Comparison of ENCODE assay signal across 9 cellular contexts in the genomic region with DNA sequence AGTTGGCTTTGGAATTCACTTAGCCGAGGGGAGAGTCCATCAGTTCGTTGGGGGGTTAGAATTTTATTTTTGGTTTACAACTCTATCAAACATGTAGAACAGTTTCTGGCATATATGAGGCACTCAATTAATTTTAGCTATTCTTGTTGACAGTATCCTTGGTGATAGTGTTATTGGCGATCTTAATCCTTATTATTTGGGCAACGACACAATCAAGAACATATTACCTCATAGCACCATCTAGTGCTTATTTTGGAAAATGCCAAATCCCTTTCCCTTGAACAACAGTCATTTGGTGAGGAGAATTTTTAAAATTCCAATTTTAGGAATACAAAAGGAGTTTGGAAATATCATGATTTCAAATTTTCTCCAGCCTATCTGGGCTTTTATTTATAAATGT. TPM values are rescaled to one million over a fixed set of nuclear protein-coding genes. Genes with fewer than 3 reads are reported as not detected.
DNase-seq lines count a peak whose midpoint lies in the region; ATAC-seq, FAIRE-seq and TF ChIP-seq lines count a peak whose summit lies in the region.
"Had no signal": no experiment of that assay in that cellular context is flagged by ENCODE, and none has a peak within 500 bp of the region (broad histone marks: within the 10 kb centered on the region; RNA-seq: fewer than 3 reads in every experiment).

No MANE protein-coding gene starts in this region.

- no peak for ATAC-seq in GM21515 (IDR thresholded peaks at IDR 0.05; ENCODE audit: unreplicated experiment)

- TF ChIP-seq CTCF in brain (conservative IDR thresholded peaks at IDR 0.05), result peak; percentile 57 to 58
- no peak for TF ChIP-seq CTCF in endothelial cell (IDR thresholded peaks at IDR 0.05; ENCODE audit: unreplicated experiment)

- H3K27ac Mint-ChIP-seq in brain (peak overlapping the region in 1 of 5 experiments; percentile 26), endothelial cell (ENCODE audit: unreplicated experiment) (no peak overlapping the region)
- no peak overlapping the region for H3K27ac Mint-ChIP-seq in activated T-helper 1 cell treated with anti-CD3 and anti-CD28 coated beads, Interleukin-12 subunit alpha, Interleukin-12 subunit beta, Interleukin-2, Interleukin-4 antibody, amounts not matched to agents 30 ng/mL and 10 ng/mL and 1 ng/mL, durations not matched to agents 14 hours and 24 hours and 36 hours

- intact Hi-C loops in activated T-helper 1 cell treated with anti-CD3 and anti-CD28 coated beads, Interleukin-12 subunit alpha, Interleukin-12 subunit beta, Interleukin-2, Interleukin-4 antibody, amounts not matched to agents 30 ng/mL and 10 ng/mL and 1 ng/mL, durations not matched to agents 14 hours and 24 hours and 36 hours (cut with micrococcal nuclease), result no loop called here

- peak; percentile 23 for FAIRE-seq in HTR-8/SVneo (lab: Jason Lieb, UNC)

- peak; percentile 5 for DNase-seq in DMS114 treated with DMSO at 0.1 percent for 48 hours (lab: John Stamatoyannopoulos, UW; ENCODE audit: unreplicated experiment)
- DNase-seq in HTR-8/SVneo (ENCODE audit: insufficient read length, low spot score), result no peak
- DNase-seq in myocyte (ENCODE audit: low read depth), result peak; percentile 18
- DNase-seq in activated T-helper 1 cell treated with anti-CD3 and anti-CD28 coated beads, Interleukin-12 subunit alpha, Interleukin-12 subunit beta, Interleukin-2, Interleukin-4 antibody, amounts not matched to agents 30 ng/mL and 10 ng/mL and 1 ng/mL, durations not matched to agents 14 hours and 24 hours and 36 hours (ENCODE audit: low spot score), result no peak
- no peak for DNase-seq in endothelial cell (ENCODE audit: low spot score)
- no peak for DNase-seq in activated naive CD4-positive, alpha-beta T cell (lab: John Stamatoyannopoulos, UW)

- H3K36me3 Mint-ChIP-seq in brain (no peaks in the 10 kb centered on the region), endothelial cell (ENCODE audit: low read depth, unreplicated experiment) (no peaks in the 10 kb centered on the region)
- H3K36me3 Mint-ChIP-seq in activated T-helper 1 cell treated with anti-CD3 and anti-CD28 coated beads, Interleukin-12 subunit alpha, Interleukin-12 subunit beta, Interleukin-2, Interleukin-4 antibody, amounts not matched to agents 30 ng/mL and 10 ng/mL and 1 ng/mL, durations not matched to agents 14 hours and 24 hours and 36 hours (ENCODE audit: low read depth), result no peaks in the 10 kb centered on the region
- H3K36me3 Mint-ChIP-seq: IgD-negative memory B cell had no signal

- H3K9me3 Mint-ChIP-seq in brain (peaks cover 0 to 7% (median 0%) of the 10 kb centered on the region in 5 experiments), endothelial cell (ENCODE audit: unreplicated experiment) (no peaks in the 10 kb centered on the region)
- H3K9me3 Mint-ChIP-seq in activated T-helper 1 cell treated with anti-CD3 and anti-CD28 coated beads, Interleukin-12 subunit alpha, Interleukin-12 subunit beta, Interleukin-2, Interleukin-4 antibody, amounts not matched to agents 30 ng/mL and 10 ng/mL and 1 ng/mL, durations not matched to agents 14 hours and 24 hours and 36 hours, result no peaks in the 10 kb centered on the region
- H3K9me3 Mint-ChIP-seq: IgD-negative memory B cell had no signal

- no peak overlapping the region for H3K4me3 Mint-ChIP-seq in brain
- H3K4me3 Mint-ChIP-seq in activated T-helper 1 cell treated with anti-CD3 and anti-CD28 coated beads, Interleukin-12 subunit alpha, Interleukin-12 subunit beta, Interleukin-2, Interleukin-4 antibody, amounts not matched to agents 30 ng/mL and 10 ng/mL and 1 ng/mL, durations not matched to agents 14 hours and 24 hours and 36 hours, result no peak overlapping the region
- no peak overlapping the region for H3K4me3 Mint-ChIP-seq in endothelial cell (ENCODE audit: unreplicated experiment)
- H3K4me3 Mint-ChIP-seq: IgD-negative memory B cell had no signal

- H3K27me3 Mint-ChIP-seq in brain, result peaks cover 4% of the 10 kb centered on the region
- peaks cover 21% of the 10 kb centered on the region for H3K27me3 Mint-ChIP-seq in activated T-helper 1 cell treated with anti-CD3 and anti-CD28 coated beads, Interleukin-12 subunit alpha, Interleukin-12 subunit beta, Interleukin-2, Interleukin-4 antibody, amounts not matched to agents 30 ng/mL and 10 ng/mL and 1 ng/mL, durations not matched to agents 14 hours and 24 hours and 36 hours (ENCODE audit: insufficient read depth)
- peaks cover 2% of the 10 kb centered on the region for H3K27me3 Mint-ChIP-seq in endothelial cell (ENCODE audit: unreplicated experiment)

- H3K4me1 Mint-ChIP-seq in brain (no peaks in the 10 kb centered on the region), endothelial cell (ENCODE audit: unreplicated experiment) (no peaks in the 10 kb centered on the region)
- H3K4me1 Mint-ChIP-seq in activated T-helper 1 cell treated with anti-CD3 and anti-CD28 coated beads, Interleukin-12 subunit alpha, Interleukin-12 subunit beta, Interleukin-2, Interleukin-4 antibody, amounts not matched to agents 30 ng/mL and 10 ng/mL and 1 ng/mL, durations not matched to agents 14 hours and 24 hours and 36 hours (ENCODE audit: low read depth), result no peaks in the 10 kb centered on the region

RNA-seq across cellular contexts. Expression of a gene that starts 17.9 kb away (rescaled TPM):
- 78.6 TPM for polyA plus RNA-seq in brain (ENCODE audit: insufficient read depth, low read depth, low replicate concordance)
- total RNA-seq in myocyte, result 103 and 108 TPM in 2 replicates
- polyA plus RNA-seq in myocyte (2012), result 46.3 TPM
- total RNA-seq in activated T-helper 1 cell treated with anti-CD3 and anti-CD28 coated beads, Interleukin-12 subunit alpha, Interleukin-12 subunit beta, Interleukin-2, Interleukin-4 antibody, amounts not matched to agents 30 ng/mL and 10 ng/mL and 1 ng/mL, durations not matched to agents 14 hours and 24 hours and 36 hours, result 41.1 and 41.6 TPM in 2 replicates
- total RNA-seq in endothelial cell (ENCODE audit: unreplicated experiment), result 153 TPM

Comparison
In these comparisons a context has a peak if more than half of its experiments do, and no peak if none do; other contexts are left out.
1. DNase-seq: peak in DMS114 treated with DMSO at 0.1 percent for 48 hours (single experiment) and myocyte (single experiment); none in HTR-8/SVneo (single experiment), activated T-helper 1 cell treated with anti-CD3 and anti-CD28 coated beads, Interleukin-12 subunit alpha, Interleukin-12 subunit beta, Interleukin-2, Interleukin-4 antibody, amounts not matched to agents 30 ng/mL and 10 ng/mL and 1 ng/mL, durations not matched to agents 14 hours and 24 hours and 36 hours (single experiment), endothelial cell (single experiment) and activated naive CD4-positive, alpha-beta T cell (0 of 4).